Comparison of ENCODE assay signal across 2 cellular contexts in the genomic region with DNA sequence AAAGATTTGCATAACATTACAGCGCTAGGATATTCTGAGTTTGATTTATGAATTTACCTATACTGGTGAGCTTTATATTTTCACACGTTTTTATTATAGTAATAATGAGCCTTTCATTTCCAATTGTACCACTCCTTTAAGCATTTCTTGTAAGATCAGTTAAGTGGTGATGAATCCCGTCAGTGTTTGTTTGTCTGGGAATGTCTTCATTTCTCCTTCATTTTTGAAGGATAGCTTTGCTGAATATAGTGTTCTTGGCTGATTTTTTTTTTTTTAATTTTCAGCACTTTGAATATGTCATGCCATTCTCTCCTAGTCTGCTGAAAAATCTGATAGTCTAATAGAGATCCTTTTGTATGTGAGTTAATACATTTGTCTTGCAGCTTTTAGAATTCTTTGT.
TF ChIP-seq lines count a peak whose summit lies in the region.

No MANE protein-coding gene starts in this region.

TF ChIP-seq in GM12878, 131 proteins besides CTCF, POLR2A, EP300 and RAD21 (continues in another document):
- TF ChIP-seq RELA (IDR thresholded peaks at IDR 0.05; ENCODE audit: borderline replicate concordance, partially characterized antibody), result no peak
- TF ChIP-seq NBN (IDR thresholded peaks at IDR 0.05), result no peak
- TF ChIP-seq, protein P1, sequence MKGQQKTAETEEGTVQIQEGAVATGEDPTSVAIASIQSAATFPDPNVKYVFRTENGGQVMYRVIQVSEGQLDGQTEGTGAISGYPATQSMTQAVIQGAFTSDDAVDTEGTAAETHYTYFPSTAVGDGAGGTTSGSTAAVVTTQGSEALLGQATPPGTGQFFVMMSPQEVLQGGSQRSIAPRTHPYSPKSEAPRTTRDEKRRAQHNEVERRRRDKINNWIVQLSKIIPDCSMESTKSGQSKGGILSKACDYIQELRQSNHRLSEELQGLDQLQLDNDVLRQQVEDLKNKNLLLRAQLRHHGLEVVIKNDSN (IDR thresholded peaks at IDR 0.05; ENCODE audit: borderline replicate concordance, extremely low read length, insufficient read depth, low read depth, low read length), result no peak
- TF ChIP-seq, protein P2, sequence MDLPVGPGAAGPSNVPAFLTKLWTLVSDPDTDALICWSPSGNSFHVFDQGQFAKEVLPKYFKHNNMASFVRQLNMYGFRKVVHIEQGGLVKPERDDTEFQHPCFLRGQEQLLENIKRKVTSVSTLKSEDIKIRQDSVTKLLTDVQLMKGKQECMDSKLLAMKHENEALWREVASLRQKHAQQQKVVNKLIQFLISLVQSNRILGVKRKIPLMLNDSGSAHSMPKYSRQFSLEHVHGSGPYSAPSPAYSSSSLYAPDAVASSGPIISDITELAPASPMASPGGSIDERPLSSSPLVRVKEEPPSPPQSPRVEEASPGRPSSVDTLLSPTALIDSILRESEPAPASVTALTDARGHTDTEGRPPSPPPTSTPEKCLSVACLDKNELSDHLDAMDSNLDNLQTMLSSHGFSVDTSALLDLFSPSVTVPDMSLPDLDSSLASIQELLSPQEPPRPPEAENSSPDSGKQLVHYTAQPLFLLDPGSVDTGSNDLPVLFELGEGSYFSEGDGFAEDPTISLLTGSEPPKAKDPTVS (IDR thresholded peaks at IDR 0.05; ENCODE audit: low read depth, low read length), result no peak
- TF ChIP-seq, protein P3, sequence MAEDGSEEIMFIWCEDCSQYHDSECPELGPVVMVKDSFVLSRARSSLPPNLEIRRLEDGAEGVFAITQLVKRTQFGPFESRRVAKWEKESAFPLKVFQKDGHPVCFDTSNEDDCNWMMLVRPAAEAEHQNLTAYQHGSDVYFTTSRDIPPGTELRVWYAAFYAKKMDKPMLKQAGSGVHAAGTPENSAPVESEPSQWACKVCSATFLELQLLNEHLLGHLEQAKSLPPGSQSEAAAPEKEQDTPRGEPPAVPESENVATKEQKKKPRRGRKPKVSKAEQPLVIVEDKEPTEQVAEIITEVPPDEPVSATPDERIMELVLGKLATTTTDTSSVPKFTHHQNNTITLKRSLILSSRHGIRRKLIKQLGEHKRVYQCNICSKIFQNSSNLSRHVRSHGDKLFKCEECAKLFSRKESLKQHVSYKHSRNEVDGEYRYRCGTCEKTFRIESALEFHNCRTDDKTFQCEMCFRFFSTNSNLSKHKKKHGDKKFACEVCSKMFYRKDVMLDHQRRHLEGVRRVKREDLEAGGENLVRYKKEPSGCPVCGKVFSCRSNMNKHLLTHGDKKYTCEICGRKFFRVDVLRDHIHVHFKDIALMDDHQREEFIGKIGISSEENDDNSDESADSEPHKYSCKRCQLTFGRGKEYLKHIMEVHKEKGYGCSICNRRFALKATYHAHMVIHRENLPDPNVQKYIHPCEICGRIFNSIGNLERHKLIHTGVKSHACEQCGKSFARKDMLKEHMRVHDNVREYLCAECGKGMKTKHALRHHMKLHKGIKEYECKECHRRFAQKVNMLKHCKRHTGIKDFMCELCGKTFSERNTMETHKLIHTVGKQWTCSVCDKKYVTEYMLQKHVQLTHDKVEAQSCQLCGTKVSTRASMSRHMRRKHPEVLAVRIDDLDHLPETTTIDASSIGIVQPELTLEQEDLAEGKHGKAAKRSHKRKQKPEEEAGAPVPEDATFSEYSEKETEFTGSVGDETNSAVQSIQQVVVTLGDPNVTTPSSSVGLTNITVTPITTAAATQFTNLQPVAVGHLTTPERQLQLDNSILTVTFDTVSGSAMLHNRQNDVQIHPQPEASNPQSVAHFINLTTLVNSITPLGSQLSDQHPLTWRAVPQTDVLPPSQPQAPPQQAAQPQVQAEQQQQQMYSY (CRISPR knock-in tag; IDR thresholded peaks at IDR 0.05), result no peak
- no peak for TF ChIP-seq ESRRA (IDR thresholded peaks at IDR 0.05; ENCODE audit: low read length)
- no peak for TF ChIP-seq CHD4 (IDR thresholded peaks at IDR 0.05)
- no peak for TF ChIP-seq GATAD2B (conservative IDR thresholded peaks at IDR 0.05; ENCODE audit: low read depth)
- TF ChIP-seq HDAC2 (IDR thresholded peaks at IDR 0.05), result no peak
- TF ChIP-seq MYB (IDR thresholded peaks at IDR 0.05; ENCODE audit: borderline replicate concordance, low read depth, low read length), result no peak
- TF ChIP-seq, protein P4, sequence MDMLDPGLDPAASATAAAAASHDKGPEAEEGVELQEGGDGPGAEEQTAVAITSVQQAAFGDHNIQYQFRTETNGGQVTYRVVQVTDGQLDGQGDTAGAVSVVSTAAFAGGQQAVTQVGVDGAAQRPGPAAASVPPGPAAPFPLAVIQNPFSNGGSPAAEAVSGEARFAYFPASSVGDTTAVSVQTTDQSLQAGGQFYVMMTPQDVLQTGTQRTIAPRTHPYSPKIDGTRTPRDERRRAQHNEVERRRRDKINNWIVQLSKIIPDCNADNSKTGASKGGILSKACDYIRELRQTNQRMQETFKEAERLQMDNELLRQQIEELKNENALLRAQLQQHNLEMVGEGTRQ (IDR thresholded peaks at IDR 0.05; ENCODE audit: borderline replicate concordance, low read depth, low read length), result no peak
- no peak for TF ChIP-seq KLF5 (IDR thresholded peaks at IDR 0.05; ENCODE audit: partially characterized antibody)
- TF ChIP-seq, protein P5, sequence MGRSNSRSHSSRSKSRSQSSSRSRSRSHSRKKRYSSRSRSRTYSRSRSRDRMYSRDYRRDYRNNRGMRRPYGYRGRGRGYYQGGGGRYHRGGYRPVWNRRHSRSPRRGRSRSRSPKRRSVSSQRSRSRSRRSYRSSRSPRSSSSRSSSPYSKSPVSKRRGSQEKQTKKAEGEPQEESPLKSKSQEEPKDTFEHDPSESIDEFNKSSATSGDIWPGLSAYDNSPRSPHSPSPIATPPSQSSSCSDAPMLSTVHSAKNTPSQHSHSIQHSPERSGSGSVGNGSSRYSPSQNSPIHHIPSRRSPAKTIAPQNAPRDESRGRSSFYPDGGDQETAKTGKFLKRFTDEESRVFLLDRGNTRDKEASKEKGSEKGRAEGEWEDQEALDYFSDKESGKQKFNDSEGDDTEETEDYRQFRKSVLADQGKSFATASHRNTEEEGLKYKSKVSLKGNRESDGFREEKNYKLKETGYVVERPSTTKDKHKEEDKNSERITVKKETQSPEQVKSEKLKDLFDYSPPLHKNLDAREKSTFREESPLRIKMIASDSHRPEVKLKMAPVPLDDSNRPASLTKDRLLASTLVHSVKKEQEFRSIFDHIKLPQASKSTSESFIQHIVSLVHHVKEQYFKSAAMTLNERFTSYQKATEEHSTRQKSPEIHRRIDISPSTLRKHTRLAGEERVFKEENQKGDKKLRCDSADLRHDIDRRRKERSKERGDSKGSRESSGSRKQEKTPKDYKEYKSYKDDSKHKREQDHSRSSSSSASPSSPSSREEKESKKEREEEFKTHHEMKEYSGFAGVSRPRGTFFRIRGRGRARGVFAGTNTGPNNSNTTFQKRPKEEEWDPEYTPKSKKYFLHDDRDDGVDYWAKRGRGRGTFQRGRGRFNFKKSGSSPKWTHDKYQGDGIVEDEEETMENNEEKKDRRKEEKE (IDR thresholded peaks at IDR 0.05), result no peak
- TF ChIP-seq WRNIP1 (IDR thresholded peaks at IDR 0.05; ENCODE audit: borderline replicate concordance, low read depth, low read length), result no peak
- no peak for TF ChIP-seq PML (IDR thresholded peaks at IDR 0.05; ENCODE audit: low read length)

TF ChIP-seq in SK-N-SH, 30 proteins besides CTCF, POLR2A, EP300 and RAD21:
- TF ChIP-seq JUND (IDR thresholded peaks at IDR 0.05), result no peak
- TF ChIP-seq GATA2 (CRISPR knock-in tag; IDR thresholded peaks at IDR 0.05), result no peak
- TF ChIP-seq, protein P6, sequence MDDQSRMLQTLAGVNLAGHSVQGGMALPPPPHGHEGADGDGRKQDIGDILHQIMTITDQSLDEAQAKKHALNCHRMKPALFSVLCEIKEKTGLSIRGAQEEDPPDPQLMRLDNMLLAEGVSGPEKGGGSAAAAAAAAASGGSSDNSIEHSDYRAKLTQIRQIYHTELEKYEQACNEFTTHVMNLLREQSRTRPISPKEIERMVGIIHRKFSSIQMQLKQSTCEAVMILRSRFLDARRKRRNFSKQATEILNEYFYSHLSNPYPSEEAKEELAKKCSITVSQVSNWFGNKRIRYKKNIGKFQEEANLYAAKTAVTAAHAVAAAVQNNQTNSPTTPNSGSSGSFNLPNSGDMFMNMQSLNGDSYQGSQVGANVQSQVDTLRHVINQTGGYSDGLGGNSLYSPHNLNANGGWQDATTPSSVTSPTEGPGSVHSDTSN (IDR thresholded peaks at IDR 0.05), result no peak
- TF ChIP-seq, protein P7, sequence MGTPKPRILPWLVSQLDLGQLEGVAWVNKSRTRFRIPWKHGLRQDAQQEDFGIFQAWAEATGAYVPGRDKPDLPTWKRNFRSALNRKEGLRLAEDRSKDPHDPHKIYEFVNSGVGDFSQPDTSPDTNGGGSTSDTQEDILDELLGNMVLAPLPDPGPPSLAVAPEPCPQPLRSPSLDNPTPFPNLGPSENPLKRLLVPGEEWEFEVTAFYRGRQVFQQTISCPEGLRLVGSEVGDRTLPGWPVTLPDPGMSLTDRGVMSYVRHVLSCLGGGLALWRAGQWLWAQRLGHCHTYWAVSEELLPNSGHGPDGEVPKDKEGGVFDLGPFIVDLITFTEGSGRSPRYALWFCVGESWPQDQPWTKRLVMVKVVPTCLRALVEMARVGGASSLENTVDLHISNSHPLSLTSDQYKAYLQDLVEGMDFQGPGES (IDR thresholded peaks at IDR 0.05; ENCODE audit: low read depth, low read length), result no peak
- TF ChIP-seq NFIC (IDR thresholded peaks at IDR 0.05; ENCODE audit: borderline replicate concordance), result no peak
- TF ChIP-seq, protein P8, sequence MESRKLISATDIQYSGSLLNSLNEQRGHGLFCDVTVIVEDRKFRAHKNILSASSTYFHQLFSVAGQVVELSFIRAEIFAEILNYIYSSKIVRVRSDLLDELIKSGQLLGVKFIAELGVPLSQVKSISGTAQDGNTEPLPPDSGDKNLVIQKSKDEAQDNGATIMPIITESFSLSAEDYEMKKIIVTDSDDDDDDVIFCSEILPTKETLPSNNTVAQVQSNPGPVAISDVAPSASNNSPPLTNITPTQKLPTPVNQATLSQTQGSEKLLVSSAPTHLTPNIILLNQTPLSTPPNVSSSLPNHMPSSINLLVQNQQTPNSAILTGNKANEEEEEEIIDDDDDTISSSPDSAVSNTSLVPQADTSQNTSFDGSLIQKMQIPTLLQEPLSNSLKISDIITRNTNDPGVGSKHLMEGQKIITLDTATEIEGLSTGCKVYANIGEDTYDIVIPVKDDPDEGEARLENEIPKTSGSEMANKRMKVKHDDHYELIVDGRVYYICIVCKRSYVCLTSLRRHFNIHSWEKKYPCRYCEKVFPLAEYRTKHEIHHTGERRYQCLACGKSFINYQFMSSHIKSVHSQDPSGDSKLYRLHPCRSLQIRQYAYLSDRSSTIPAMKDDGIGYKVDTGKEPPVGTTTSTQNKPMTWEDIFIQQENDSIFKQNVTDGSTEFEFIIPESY (IDR thresholded peaks at IDR 0.05; ENCODE audit: borderline replicate concordance, low read depth), result no peak
- no peak for TF ChIP-seq TCF12 (IDR thresholded peaks at IDR 0.05)
- TF ChIP-seq, protein P9, sequence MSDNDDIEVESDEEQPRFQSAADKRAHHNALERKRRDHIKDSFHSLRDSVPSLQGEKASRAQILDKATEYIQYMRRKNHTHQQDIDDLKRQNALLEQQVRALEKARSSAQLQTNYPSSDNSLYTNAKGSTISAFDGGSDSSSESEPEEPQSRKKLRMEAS (IDR thresholded peaks at IDR 0.05; ENCODE audit: low read depth), result no peak
- TF ChIP-seq GABPA (IDR thresholded peaks at IDR 0.05; ENCODE audit: low read depth), result no peak
- no peak for TF ChIP-seq TAF1 (IDR thresholded peaks at IDR 0.05; ENCODE audit: borderline replicate concordance, low read depth, low read length)
- no peak for TF ChIP-seq ELF1 (IDR thresholded peaks at IDR 0.05)
